ENCODE assay signal across 24 cellular contexts in the genomic region with DNA sequence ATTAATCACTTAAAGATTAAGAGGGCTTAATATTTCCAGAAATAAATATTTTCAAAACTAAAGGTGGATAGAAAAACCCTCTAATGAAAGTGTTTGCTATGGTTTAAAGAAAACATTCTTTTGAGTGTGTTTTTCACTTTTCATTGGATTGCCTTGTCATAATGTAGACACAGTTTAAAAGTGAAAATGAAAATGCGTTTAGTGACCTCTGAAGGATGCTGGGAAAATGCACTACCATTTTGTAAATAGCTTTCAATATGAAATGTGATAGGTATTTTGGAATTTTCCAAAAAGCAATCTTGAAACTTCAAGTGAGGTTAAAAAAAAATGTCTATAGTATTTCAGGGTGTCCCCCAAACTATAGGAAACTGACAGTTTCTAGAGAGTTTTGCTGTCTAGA.
A peak's percentile ranks its signal among the peaks of the same experiment; 100 is the strongest.
DNase-seq lines count a peak whose midpoint lies in the region; ATAC-seq and TF ChIP-seq lines count a peak whose summit lies in the region.
"Had no signal": no experiment of that assay in that cellular context is flagged by ENCODE, and none has a peak within 500 bp of the region (broad histone marks: within the 10 kb centered on the region; RNA-seq: fewer than 3 reads in every experiment).

No MANE protein-coding gene starts in this region.

- TF ChIP-seq CTCF in Loucy (conservative IDR thresholded peaks at IDR 0.05; ENCODE audit: low read length) (no peak), BE2C (IDR thresholded peaks at IDR 0.05; ENCODE audit: low read depth, low read length) (no peak)

- no peaks in the 10 kb centered on the region for H3K79me2 ChIP-seq in Loucy (ENCODE audit: insufficient read depth, low read length)

- H3K9me3 ChIP-seq in Loucy (ENCODE audit: insufficient read depth, low read depth, low read length) (no peaks in the 10 kb centered on the region), BE2C (no peaks in the 10 kb centered on the region)
- H3K9me3 ChIP-seq: MG63, SJSA1 had no signal

- H3K36me3 Mint-ChIP-seq in activated T-cell treated with anti-CD3 and anti-CD28 coated beads, Interleukin-2, amount 50 U/mL, for 24 hours (ENCODE audit: low read depth) = no peaks in the 10 kb centered on the region
- H3K36me3 Mint-ChIP-seq: IgD-negative memory B cell had no signal

- H3K4me2 ChIP-seq in Loucy (ENCODE audit: low read depth, low read length, poor library complexity, severe bottlenecking) = no peak overlapping the region

- H2AFZ ChIP-seq in Loucy (ENCODE audit: low read length) = peak overlapping the region; percentile 67

- H4K20me1 ChIP-seq in Loucy (ENCODE audit: insufficient read depth, low read length, poor library complexity, severe bottlenecking) = no peaks in the 10 kb centered on the region

- H3K27me3 ChIP-seq in Loucy (ENCODE audit: insufficient read depth, low read length, poor library complexity, severe bottlenecking) (no peaks in the 10 kb centered on the region), BE2C (no peaks in the 10 kb centered on the region)
- H3K27me3 ChIP-seq: MG63, SJSA1 had no signal

- H3K4me1 Mint-ChIP-seq in activated T-cell treated with anti-CD3 and anti-CD28 coated beads, Interleukin-2, amount 50 U/mL, for 24 hours (ENCODE audit: low read depth) = no peaks in the 10 kb centered on the region
- H3K4me1 Mint-ChIP-seq: IgD-negative memory B cell had no signal

- H3K27me3 Mint-ChIP-seq in activated T-cell treated with anti-CD3 and anti-CD28 coated beads, Interleukin-2, amount 50 U/mL, for 24 hours = no peaks in the 10 kb centered on the region
- H3K27me3 Mint-ChIP-seq: IgD-negative memory B cell had no signal

- H3K27ac Mint-ChIP-seq in activated T-cell treated with anti-CD3 and anti-CD28 coated beads, Interleukin-2, amount 50 U/mL, for 24 hours = no peak overlapping the region
- H3K27ac Mint-ChIP-seq: HFFc6; IgD-negative memory B cell; T-helper 1 cell treated with Interleukin-12 subunit alpha and Interleukin-12 subunit beta and Interleukin-4 antibody, amounts not matched to agents 30 μg/mL and 1 μg/mL, for 36 hours had no signal

- no peaks in the 10 kb centered on the region for H3K9me3 Mint-ChIP-seq in activated T-cell treated with anti-CD3 and anti-CD28 coated beads, Interleukin-2, amount 50 U/mL, for 24 hours
- H3K9me3 Mint-ChIP-seq: T-helper 1 cell treated with Interleukin-12 subunit alpha and Interleukin-12 subunit beta and Interleukin-4 antibody, amounts not matched to agents 30 μg/mL and 1 μg/mL, for 36 hours had no signal

- DNase-seq in H4 (ENCODE audit: low spot score) (peak; percentile 13), BE2C (no peak)
- DNase-seq in activated T-cell treated with anti-CD3 and anti-CD28 coated beads, Interleukin-2, amount 50 U/mL, for 24 hours = no peak
- DNase-seq: DMS53; H7; HFFc6; Kasumi-1; MG63; NCI-H1092; NCI-H146; NCI-H2029; NCI-H2227 treated with DMSO at 0.1 percent for 48 hours; NCI-H510A treated with DMSO at 0.1 percent for 48 hours; NCI-H748 treated with DMSO at 0.1 percent for 48 hours; NK-92 treated with Interleukin-12 subunit alpha and Interleukin-12 subunit beta, amount 100 ng/mL, for 24 hours; T1000 had no signal

- H3F3A ChIP-seq in Loucy (ENCODE audit: low read depth) = no peaks in the 10 kb centered on the region

- no peaks in the 10 kb centered on the region for H3K36me3 ChIP-seq in Loucy (ENCODE audit: insufficient read depth, low read length)
- no peaks in the 10 kb centered on the region for H3K36me3 ChIP-seq in BE2C
- H3K36me3 ChIP-seq: MG63, SJSA1 had no signal

- ATAC-seq in GM18499 (IDR thresholded peaks at IDR 0.05; ENCODE audit: insufficient read depth, unreplicated experiment) (peak; percentile 51), HG03460 (IDR thresholded peaks at IDR 0.05; ENCODE audit: unreplicated experiment) (no peak), HG02884 (IDR thresholded peaks at IDR 0.05; ENCODE audit: unreplicated experiment) (no peak)
- ATAC-seq: Right ventricle myocardium inferior had no signal

- H3K4me1 ChIP-seq in Loucy (ENCODE audit: insufficient read depth, low read length, poor library complexity, severe bottlenecking) (no peaks in the 10 kb centered on the region), BE2C (peaks cover 12% of the 10 kb centered on the region)
- H3K4me1 ChIP-seq: SJSA1 had no signal

- no peak overlapping the region for H3K4me3 Mint-ChIP-seq in activated T-cell treated with anti-CD3 and anti-CD28 coated beads, Interleukin-2, amount 50 U/mL, for 24 hours
- H3K4me3 Mint-ChIP-seq: HFFc6; IgD-negative memory B cell; T-helper 1 cell treated with Interleukin-12 subunit alpha and Interleukin-12 subunit beta and Interleukin-4 antibody, amounts not matched to agents 30 μg/mL and 1 μg/mL, for 36 hours had no signal

- H3K9me2 ChIP-seq in Loucy (replicated peaks; ENCODE audit: low read depth, low read length) = no peaks in the 10 kb centered on the region

- no peak overlapping the region for H3K9ac ChIP-seq in Loucy (ENCODE audit: low read depth, low read length, poor library complexity, severe bottlenecking)

- H3K4me3 ChIP-seq in Loucy (ENCODE audit: low read length, poor library complexity, severe bottlenecking) (no peak overlapping the region), BE2C (ENCODE audit: low read depth, low read length) (no peak overlapping the region)
- H3K4me3 ChIP-seq: MG63, SJSA1 had no signal
